In genomic region chr7:32539917-32540544, GRCh38 we compare ENCODE assay signal across 1 cellular context.
A peak's percentile ranks its signal among the peaks of the same experiment; 100 is the strongest.
TF ChIP-seq lines count a peak whose summit lies in the region.

No MANE protein-coding gene starts in this region.

TF ChIP-seq in K562, 482 proteins besides CTCF, POLR2A, EP300 and RAD21 (continued from another document and continues in another):
- TF ChIP-seq TCF3 (CRISPR knock-in tag; IDR thresholded peaks at IDR 0.05) (peak; percentile 50; the same call in 1 of the 2 replicates), ZSCAN29 (IDR thresholded peaks at IDR 0.05) (no peak), MECOM (CRISPR knock-in tag; IDR thresholded peaks at IDR 0.05) (no peak), ELF2 (CRISPR knock-in tag; IDR thresholded peaks at IDR 0.05) (no peak), DPF2 (IDR thresholded peaks at IDR 0.05) (peak; percentile 41; the same call in 1 of the 2 replicates), GABPB1 (CRISPR knock-in tag; IDR thresholded peaks at IDR 0.05) (no peak), CREBBP (IDR thresholded peaks at IDR 0.05; ENCODE audit: low read depth, low read length) (no peak), ZNF699 (CRISPR knock-in tag; IDR thresholded peaks at IDR 0.05; ENCODE audit: insufficient replicate concordance) (no peak), SRF (CRISPR knock-in tag; IDR thresholded peaks at IDR 0.05) (0 out of 4 replicates have a peak, but pooled peaks of 1 of the 2 experiments have one; percentile 33), CTBP1 (IDR thresholded peaks at IDR 0.05; ENCODE audit: borderline replicate concordance) (no peak), NR4A1 (CRISPR knock-in tag; IDR thresholded peaks at IDR 0.05) (no peak), NR4A1 (tag; IDR thresholded peaks at IDR 0.05) (no peak), CBX3 (IDR thresholded peaks at IDR 0.05; ENCODE audit: borderline replicate concordance in 1 of 2, low read length in 2 of 2) (no peak), ZNF316 (IDR thresholded peaks at IDR 0.05) (peak; percentile 71), ARID3B (CRISPR knock-in tag; IDR thresholded peaks at IDR 0.05; ENCODE audit: borderline replicate concordance) (no peak), SAFB2 (IDR thresholded peaks at IDR 0.05; ENCODE audit: borderline replicate concordance, low read depth, low read length, severe bottlenecking) (no peak), FOXA3 (CRISPR knock-in tag; conservative IDR thresholded peaks at IDR 0.05 in 1 of 2, IDR thresholded peaks at IDR 0.05 in 1 of 2) (no peak), SOX6 (IDR thresholded peaks at IDR 0.05) (peak; percentile 37; the same call in 1 of the 2 replicates), TAL1 (IDR thresholded peaks at IDR 0.05) (peak; percentile 42; the same call in 1 of the 2 replicates), PRMT5 (CRISPR knock-in tag; IDR thresholded peaks at IDR 0.05) (no peak), RFX7 (CRISPR knock-in tag; IDR thresholded peaks at IDR 0.05) (no peak), ZNF75A (CRISPR knock-in tag; IDR thresholded peaks at IDR 0.05) (no peak), BCL6 (CRISPR knock-in tag; IDR thresholded peaks at IDR 0.05) (no peak), ZNF133 (CRISPR knock-in tag; IDR thresholded peaks at IDR 0.05) (no peak), BRD4 (IDR thresholded peaks at IDR 0.05) (no peak), POLR2G (IDR thresholded peaks at IDR 0.05; ENCODE audit: low read depth, low read length) (no peak), ZC3H8 (IDR thresholded peaks at IDR 0.05) (no peak), BCOR (IDR thresholded peaks at IDR 0.05) (no peak), ZBTB7A (IDR thresholded peaks at IDR 0.05; ENCODE audit: borderline replicate concordance, control insufficient read depth, low read depth, low read length) (no peak), RBM39 (optimal IDR thresholded peaks at IDR 0.05; ENCODE audit: low read depth, low read length) (no peak), MEIS2 (IDR thresholded peaks at IDR 0.05; ENCODE audit: partially characterized antibody) (no peak), PHF20 (IDR thresholded peaks at IDR 0.05; ENCODE audit: partially characterized antibody) (no peak)
- TF ChIP-seq, protein P1, sequence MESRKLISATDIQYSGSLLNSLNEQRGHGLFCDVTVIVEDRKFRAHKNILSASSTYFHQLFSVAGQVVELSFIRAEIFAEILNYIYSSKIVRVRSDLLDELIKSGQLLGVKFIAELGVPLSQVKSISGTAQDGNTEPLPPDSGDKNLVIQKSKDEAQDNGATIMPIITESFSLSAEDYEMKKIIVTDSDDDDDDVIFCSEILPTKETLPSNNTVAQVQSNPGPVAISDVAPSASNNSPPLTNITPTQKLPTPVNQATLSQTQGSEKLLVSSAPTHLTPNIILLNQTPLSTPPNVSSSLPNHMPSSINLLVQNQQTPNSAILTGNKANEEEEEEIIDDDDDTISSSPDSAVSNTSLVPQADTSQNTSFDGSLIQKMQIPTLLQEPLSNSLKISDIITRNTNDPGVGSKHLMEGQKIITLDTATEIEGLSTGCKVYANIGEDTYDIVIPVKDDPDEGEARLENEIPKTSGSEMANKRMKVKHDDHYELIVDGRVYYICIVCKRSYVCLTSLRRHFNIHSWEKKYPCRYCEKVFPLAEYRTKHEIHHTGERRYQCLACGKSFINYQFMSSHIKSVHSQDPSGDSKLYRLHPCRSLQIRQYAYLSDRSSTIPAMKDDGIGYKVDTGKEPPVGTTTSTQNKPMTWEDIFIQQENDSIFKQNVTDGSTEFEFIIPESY (CRISPR knock-in tag; IDR thresholded peaks at IDR 0.05) = no peak
- TF ChIP-seq, protein P2, sequence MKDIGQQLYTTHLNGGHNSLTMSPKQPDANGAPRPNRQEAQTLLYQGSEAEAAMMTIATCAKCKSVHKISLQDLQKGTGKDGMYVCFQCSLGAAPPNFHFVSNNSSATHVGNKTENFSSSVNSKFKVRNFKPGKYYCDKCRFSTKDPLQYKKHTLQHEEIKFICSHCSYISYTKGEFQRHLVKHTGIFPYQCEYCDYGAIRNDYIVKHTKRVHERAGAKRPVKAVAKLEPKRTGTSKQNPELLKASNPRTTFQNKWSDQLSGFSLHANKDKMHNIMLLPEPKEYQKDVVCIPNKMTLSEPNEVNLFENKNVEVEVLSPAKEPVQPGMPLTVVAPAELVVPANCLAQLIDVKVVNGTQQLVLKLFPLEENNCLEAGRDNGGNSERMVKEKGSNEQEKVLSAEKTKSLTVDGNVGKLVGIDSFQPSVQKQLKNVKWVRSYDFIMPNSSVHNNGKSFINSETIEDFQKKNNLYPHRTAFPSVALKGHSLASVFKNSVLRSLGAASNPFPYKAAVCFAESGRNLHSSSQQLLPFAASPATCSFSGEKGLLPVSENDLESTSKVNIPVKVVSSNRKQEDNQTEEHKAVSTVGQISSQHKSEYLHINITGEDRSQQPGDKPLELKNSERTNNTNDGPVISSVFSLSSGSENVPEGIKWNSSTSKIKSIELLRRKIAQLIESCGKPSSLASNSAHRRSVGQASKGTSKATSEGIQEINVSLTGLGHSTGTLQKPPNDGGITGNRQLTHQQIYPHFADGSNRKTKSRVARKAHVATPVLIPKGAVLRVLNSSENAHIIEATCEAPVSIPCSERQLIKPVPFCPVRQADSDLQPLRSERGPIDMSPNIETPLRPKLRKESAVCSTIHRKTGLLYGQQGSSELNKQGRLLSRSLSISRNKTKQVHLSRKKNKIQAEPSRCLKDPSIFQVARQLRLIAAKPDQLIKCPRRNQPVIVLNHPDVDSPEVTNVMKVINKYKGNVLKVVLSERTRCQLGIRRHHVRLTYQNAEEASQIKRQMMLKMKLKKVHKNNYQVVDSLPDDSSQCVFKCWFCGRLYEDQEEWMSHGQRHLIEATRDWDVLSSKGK (CRISPR knock-in tag; IDR thresholded peaks at IDR 0.05) = no peak
- TF ChIP-seq, protein P3, sequence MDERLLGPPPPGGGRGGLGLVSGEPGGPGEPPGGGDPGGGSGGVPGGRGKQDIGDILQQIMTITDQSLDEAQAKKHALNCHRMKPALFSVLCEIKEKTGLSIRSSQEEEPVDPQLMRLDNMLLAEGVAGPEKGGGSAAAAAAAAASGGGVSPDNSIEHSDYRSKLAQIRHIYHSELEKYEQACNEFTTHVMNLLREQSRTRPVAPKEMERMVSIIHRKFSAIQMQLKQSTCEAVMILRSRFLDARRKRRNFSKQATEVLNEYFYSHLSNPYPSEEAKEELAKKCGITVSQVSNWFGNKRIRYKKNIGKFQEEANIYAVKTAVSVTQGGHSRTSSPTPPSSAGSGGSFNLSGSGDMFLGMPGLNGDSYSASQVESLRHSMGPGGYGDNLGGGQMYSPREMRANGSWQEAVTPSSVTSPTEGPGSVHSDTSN (CRISPR knock-in tag; IDR thresholded peaks at IDR 0.05; ENCODE audit: low read depth) = no peak
- TF ChIP-seq, protein P3 (tag; conservative IDR thresholded peaks at IDR 0.05; ENCODE audit: low read depth) = no peak
- TF ChIP-seq, protein P4, sequence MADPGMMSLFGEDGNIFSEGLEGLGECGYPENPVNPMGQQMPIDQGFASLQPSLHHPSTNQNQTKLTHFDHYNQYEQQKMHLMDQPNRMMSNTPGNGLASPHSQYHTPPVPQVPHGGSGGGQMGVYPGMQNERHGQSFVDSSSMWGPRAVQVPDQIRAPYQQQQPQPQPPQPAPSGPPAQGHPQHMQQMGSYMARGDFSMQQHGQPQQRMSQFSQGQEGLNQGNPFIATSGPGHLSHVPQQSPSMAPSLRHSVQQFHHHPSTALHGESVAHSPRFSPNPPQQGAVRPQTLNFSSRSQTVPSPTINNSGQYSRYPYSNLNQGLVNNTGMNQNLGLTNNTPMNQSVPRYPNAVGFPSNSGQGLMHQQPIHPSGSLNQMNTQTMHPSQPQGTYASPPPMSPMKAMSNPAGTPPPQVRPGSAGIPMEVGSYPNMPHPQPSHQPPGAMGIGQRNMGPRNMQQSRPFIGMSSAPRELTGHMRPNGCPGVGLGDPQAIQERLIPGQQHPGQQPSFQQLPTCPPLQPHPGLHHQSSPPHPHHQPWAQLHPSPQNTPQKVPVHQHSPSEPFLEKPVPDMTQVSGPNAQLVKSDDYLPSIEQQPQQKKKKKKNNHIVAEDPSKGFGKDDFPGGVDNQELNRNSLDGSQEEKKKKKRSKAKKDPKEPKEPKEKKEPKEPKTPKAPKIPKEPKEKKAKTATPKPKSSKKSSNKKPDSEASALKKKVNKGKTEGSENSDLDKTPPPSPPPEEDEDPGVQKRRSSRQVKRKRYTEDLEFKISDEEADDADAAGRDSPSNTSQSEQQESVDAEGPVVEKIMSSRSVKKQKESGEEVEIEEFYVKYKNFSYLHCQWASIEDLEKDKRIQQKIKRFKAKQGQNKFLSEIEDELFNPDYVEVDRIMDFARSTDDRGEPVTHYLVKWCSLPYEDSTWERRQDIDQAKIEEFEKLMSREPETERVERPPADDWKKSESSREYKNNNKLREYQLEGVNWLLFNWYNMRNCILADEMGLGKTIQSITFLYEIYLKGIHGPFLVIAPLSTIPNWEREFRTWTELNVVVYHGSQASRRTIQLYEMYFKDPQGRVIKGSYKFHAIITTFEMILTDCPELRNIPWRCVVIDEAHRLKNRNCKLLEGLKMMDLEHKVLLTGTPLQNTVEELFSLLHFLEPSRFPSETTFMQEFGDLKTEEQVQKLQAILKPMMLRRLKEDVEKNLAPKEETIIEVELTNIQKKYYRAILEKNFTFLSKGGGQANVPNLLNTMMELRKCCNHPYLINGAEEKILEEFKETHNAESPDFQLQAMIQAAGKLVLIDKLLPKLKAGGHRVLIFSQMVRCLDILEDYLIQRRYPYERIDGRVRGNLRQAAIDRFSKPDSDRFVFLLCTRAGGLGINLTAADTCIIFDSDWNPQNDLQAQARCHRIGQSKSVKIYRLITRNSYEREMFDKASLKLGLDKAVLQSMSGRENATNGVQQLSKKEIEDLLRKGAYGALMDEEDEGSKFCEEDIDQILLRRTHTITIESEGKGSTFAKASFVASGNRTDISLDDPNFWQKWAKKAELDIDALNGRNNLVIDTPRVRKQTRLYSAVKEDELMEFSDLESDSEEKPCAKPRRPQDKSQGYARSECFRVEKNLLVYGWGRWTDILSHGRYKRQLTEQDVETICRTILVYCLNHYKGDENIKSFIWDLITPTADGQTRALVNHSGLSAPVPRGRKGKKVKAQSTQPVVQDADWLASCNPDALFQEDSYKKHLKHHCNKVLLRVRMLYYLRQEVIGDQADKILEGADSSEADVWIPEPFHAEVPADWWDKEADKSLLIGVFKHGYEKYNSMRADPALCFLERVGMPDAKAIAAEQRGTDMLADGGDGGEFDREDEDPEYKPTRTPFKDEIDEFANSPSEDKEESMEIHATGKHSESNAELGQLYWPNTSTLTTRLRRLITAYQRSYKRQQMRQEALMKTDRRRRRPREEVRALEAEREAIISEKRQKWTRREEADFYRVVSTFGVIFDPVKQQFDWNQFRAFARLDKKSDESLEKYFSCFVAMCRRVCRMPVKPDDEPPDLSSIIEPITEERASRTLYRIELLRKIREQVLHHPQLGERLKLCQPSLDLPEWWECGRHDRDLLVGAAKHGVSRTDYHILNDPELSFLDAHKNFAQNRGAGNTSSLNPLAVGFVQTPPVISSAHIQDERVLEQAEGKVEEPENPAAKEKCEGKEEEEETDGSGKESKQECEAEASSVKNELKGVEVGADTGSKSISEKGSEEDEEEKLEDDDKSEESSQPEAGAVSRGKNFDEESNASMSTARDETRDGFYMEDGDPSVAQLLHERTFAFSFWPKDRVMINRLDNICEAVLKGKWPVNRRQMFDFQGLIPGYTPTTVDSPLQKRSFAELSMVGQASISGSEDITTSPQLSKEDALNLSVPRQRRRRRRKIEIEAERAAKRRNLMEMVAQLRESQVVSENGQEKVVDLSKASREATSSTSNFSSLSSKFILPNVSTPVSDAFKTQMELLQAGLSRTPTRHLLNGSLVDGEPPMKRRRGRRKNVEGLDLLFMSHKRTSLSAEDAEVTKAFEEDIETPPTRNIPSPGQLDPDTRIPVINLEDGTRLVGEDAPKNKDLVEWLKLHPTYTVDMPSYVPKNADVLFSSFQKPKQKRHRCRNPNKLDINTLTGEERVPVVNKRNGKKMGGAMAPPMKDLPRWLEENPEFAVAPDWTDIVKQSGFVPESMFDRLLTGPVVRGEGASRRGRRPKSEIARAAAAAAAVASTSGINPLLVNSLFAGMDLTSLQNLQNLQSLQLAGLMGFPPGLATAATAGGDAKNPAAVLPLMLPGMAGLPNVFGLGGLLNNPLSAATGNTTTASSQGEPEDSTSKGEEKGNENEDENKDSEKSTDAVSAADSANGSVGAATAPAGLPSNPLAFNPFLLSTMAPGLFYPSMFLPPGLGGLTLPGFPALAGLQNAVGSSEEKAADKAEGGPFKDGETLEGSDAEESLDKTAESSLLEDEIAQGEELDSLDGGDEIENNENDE (IDR thresholded peaks at IDR 0.05; ENCODE audit: low read depth, low read length) = no peak
- TF ChIP-seq, protein P5, sequence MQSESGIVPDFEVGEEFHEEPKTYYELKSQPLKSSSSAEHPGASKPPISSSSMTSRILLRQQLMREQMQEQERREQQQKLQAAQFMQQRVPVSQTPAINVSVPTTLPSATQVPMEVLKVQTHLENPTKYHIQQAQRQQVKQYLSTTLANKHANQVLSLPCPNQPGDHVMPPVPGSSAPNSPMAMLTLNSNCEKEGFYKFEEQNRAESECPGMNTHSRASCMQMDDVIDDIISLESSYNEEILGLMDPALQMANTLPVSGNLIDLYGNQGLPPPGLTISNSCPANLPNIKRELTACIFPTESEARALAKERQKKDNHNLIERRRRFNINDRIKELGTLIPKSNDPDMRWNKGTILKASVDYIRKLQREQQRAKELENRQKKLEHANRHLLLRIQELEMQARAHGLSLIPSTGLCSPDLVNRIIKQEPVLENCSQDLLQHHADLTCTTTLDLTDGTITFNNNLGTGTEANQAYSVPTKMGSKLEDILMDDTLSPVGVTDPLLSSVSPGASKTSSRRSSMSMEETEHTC (IDR thresholded peaks at IDR 0.05) = no peak
- TF ChIP-seq, protein P6, sequence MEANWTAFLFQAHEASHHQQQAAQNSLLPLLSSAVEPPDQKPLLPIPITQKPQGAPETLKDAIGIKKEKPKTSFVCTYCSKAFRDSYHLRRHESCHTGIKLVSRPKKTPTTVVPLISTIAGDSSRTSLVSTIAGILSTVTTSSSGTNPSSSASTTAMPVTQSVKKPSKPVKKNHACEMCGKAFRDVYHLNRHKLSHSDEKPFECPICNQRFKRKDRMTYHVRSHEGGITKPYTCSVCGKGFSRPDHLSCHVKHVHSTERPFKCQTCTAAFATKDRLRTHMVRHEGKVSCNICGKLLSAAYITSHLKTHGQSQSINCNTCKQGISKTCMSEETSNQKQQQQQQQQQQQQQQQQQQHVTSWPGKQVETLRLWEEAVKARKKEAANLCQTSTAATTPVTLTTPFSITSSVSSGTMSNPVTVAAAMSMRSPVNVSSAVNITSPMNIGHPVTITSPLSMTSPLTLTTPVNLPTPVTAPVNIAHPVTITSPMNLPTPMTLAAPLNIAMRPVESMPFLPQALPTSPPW (CRISPR knock-in tag; IDR thresholded peaks at IDR 0.05) = no peak
